8 cellular contexts compared by ENCODE assay signal in the genomic region with DNA sequence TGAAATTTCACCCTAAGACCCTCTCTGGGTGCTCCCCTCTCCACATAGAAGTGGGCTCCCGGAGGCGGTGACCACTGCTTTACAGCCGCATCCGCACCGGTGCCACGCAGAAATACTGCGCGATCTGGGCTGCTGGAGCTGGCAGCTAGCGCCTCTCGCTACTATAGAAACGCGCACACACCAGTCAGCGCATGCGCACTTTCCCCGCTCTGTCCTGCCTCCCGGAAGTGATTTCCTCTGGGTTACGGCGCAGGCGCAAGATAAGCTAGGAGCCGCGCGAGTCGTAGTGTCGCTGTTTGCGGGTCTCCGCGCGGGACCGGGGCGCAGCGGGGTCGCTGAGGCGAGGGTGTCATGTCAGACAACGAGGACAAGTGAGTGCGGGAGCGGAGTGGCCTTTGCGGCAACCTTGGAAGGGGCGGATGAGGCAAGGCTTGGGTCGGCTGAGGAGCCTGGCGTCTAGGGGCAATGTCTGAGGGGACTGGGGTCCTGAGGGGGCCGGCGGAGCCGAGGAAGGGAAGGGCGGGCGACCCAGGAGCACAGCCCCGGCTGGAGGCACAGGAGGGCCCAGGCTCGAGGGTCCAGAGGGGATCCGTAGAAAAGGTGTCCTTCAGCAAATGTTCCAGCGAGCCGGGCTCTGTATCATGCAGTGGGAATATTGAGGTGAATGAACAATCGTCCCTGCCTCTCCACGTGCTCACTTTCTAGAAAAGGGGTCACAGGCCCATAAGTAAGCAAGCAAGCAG.
DNase-seq lines count a peak whose midpoint lies in the region; ATAC-seq lines count a peak whose summit lies in the region.

A gene (minus strand): TSS at position 165 of the 743 bp plus-strand sequence. CDS start 452 bp downstream, outside the sequence.
A gene (plus strand): TSS at position 263 of the 743 bp plus-strand sequence. CDS start 89 bp downstream, at position 352.

- peak; percentile 86 to 91 for DNase-seq in AML-193 (lab: John Stamatoyannopoulos, UW)
- peak; percentile 86 to 96 for DNase-seq in NCI-H446 (lab: John Stamatoyannopoulos, UW)
- peak; percentile 96 for DNase-seq in cerebellar cortex (ENCODE audit: low spot score)
- DNase-seq in islet precursor cell, result peak; percentile 97
- peak; percentile 97 for DNase-seq in stimulated activated CD4-positive, alpha-beta T cell treated with anti-CD3 and anti-CD28 coated beads, Interleukin-12 subunit alpha, Interleukin-12 subunit beta, amount 100 ng/mL, for 4 hours

- peak; percentile 88 for ATAC-seq in GM19035 (IDR thresholded peaks at IDR 0.05; ENCODE audit: unreplicated experiment)
- peak; percentile 80 for ATAC-seq in HG03342 (IDR thresholded peaks at IDR 0.05; ENCODE audit: unreplicated experiment)
- peak; percentile 95 to 97 for ATAC-seq in activated CD4-positive, CD25-positive, alpha-beta regulatory T cell treated with anti-CD3 and anti-CD28 coated beads, Interleukin-2, amount 50 U/mL, for 24 hours

Comparison
In these comparisons a context has a peak if more than half of its experiments do, and no peak if none do; other contexts are left out.
1. Peak in every context shown above with its lines: DNase-seq and ATAC-seq.